Comparison of ENCODE assay signal across 8 cellular contexts in the genomic region with DNA sequence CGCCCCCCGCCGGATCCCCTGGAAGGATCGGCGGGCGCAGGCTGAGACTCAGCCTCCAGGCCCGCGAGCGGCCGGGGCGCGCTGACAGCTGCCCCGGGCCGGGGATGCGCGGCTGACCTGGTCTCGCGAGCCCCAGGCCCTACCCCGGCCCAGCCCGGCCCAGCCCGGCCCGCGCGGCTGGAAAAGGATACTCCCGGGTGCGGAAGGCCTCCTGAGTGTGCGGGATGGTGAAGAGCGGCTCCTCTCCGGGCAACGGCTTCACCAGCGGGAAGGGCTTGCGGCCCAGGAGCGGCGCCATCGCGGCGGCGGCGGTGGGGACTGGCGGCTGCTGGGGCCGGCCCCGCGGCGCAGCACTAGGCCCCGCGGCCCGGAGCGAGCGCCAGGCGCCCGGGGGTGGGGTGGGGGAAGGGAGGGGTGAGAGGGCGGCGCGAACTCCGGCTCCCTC. TPM values are rescaled to one million over a fixed set of nuclear protein-coding genes. Genes with fewer than 3 reads are reported as not detected.
DNase-seq lines count a peak whose midpoint lies in the region; ATAC-seq and TF ChIP-seq lines count a peak whose summit lies in the region.

No MANE protein-coding gene starts in this region.

- no peaks in the 10 kb centered on the region for H3K9me3 Mint-ChIP-seq in activated T-cell treated with anti-CD3 and anti-CD28 coated beads, Interleukin-2, amount 50 U/mL, for 4 hours
- no peaks in the 10 kb centered on the region for H3K9me3 Mint-ChIP-seq in activated T-cell treated with anti-CD3 and anti-CD28 coated beads, Interleukin-2, amount 50 U/mL, for 72 hours

- H3K14ac ChIP-seq in IMR-90 (replicated peaks; ENCODE audit: low read depth, low read length) = no peak overlapping the region

- H3K4me1 Mint-ChIP-seq in activated T-cell treated with anti-CD3 and anti-CD28 coated beads, Interleukin-2, amount 50 U/mL, for 4 hours (ENCODE audit: low read depth) = peaks cover 62% of the 10 kb centered on the region
- H3K4me1 Mint-ChIP-seq in activated T-cell treated with anti-CD3 and anti-CD28 coated beads, Interleukin-2, amount 50 U/mL, for 72 hours (ENCODE audit: low read depth) = peaks cover 60% of the 10 kb centered on the region

- H3K4me3 ChIP-seq in IMR-90 (ENCODE audit: insufficient read depth, low read depth, low read length) = peak overlapping the region; percentile 60
- peak overlapping the region; percentile 80 for H3K4me3 ChIP-seq in parathyroid adenoma (ENCODE audit: low read depth, low read length)

- H3K27ac Mint-ChIP-seq in activated T-cell treated with anti-CD3 and anti-CD28 coated beads, Interleukin-2, amount 50 U/mL, for 72 hours = no peak overlapping the region

- H3K4me1 ChIP-seq in IMR-90 (ENCODE audit: control insufficient read depth, insufficient read depth, low read length) (peaks cover 6% of the 10 kb centered on the region), parathyroid adenoma (peaks cover 10% of the 10 kb centered on the region)

- peaks cover 5% of the 10 kb centered on the region for H3K9me1 ChIP-seq in IMR-90 (ENCODE audit: insufficient read depth, low read length)

- H3K4ac ChIP-seq in IMR-90 (ENCODE audit: low read depth, low read length) = peak overlapping the region; percentile 79

- H3K27me3 ChIP-seq in IMR-90 (ENCODE audit: control insufficient read depth, insufficient read depth, low read length) = no peaks in the 10 kb centered on the region
- no peaks in the 10 kb centered on the region for H3K27me3 ChIP-seq in parathyroid adenoma (ENCODE audit: control insufficient read depth, insufficient read depth, low read length)

- in situ Hi-C loops in IMR-90 (cut with MboI; ENCODE audit: low sequenced_read_pairs) = no loop called here

- H4K91ac ChIP-seq in IMR-90 (ENCODE audit: insufficient read depth, low read depth, low read length) = peak overlapping the region; percentile 72; the same call in 1 of the 2 replicates

- H3K9me3 ChIP-seq in IMR-90 (ENCODE audit: control insufficient read depth, insufficient read depth, low read length) (no peaks in the 10 kb centered on the region), parathyroid adenoma (ENCODE audit: control insufficient read depth, low read length) (no peaks in the 10 kb centered on the region)

- POLR2A ChIA-PET in IMR-90 (lab: Charles Lee; ENCODE audit: unreplicated experiment) = no interaction called here

- H2BK5ac ChIP-seq in IMR-90 (ENCODE audit: low read depth, low read length, poor library complexity, severe bottlenecking) = peak overlapping the region; percentile 86

- CTCF ChIA-PET in IMR-90 (lab: Yijun Ruan, JAX) = interaction anchor here (0.7 kb wide), 1 partner anchor 195 kb away, joined by 3 read pairs; no protein-coding TSS in a partner anchor

- H3K4me3 Mint-ChIP-seq in activated T-cell treated with anti-CD3 and anti-CD28 coated beads, Interleukin-2, amount 50 U/mL, for 4 hours = peak overlapping the region; percentile 61
- peak overlapping the region; percentile 65 to 91 for H3K4me3 Mint-ChIP-seq in activated T-cell treated with anti-CD3 and anti-CD28 coated beads, Interleukin-2, amount 50 U/mL, for 72 hours

- H3K4me2 ChIP-seq in IMR-90 (ENCODE audit: low read depth, low read length) (no peak overlapping the region), parathyroid adenoma (ENCODE audit: low read length) (peak overlapping the region; percentile 83)

- peaks cover 22% of the 10 kb centered on the region for H3K36me3 Mint-ChIP-seq in activated T-cell treated with anti-CD3 and anti-CD28 coated beads, Interleukin-2, amount 50 U/mL, for 4 hours (ENCODE audit: insufficient read depth)
- H3K36me3 Mint-ChIP-seq in activated T-cell treated with anti-CD3 and anti-CD28 coated beads, Interleukin-2, amount 50 U/mL, for 72 hours (ENCODE audit: insufficient read depth in 2 of 2) = peaks cover 16 to 32% of the 10 kb centered on the region in 2 donors

- H3K23ac ChIP-seq in IMR-90 (ENCODE audit: low read depth, low read length) = no peak overlapping the region

- H2BK15ac ChIP-seq in IMR-90 (ENCODE audit: low read depth, low read length) = no peak overlapping the region

- TF ChIP-seq CTCF in IMR-90 (conservative IDR thresholded peaks at IDR 0.05; ENCODE audit: low read depth, low read length) = no peak
- no peak for TF ChIP-seq CTCF in parathyroid adenoma (IDR thresholded peaks at IDR 0.05)

- peak overlapping the region; percentile 20 to 61; a peak in 3 of 4 replicates for H4K8ac ChIP-seq in IMR-90 (ENCODE audit: low read depth in 2 of 2, low read length in 2 of 2)

- peak; percentile 37; the same call in 1 of the 2 replicates for TF ChIP-seq POLR2A in IMR-90 (IDR thresholded peaks at IDR 0.05; ENCODE audit: low read depth, low read length)

- H3K18ac ChIP-seq in IMR-90 (ENCODE audit: low read depth, low read length) = peak overlapping the region; percentile 55; the same call in 1 of the 2 replicates

- BruUV-seq in IMR-90 (replicated peaks; lab: Mats Ljungman, UMichigan) = no TSS peak

- H3K9ac ChIP-seq in IMR-90 (ENCODE audit: low read depth, low read length) (peak overlapping the region; percentile 99), parathyroid adenoma (peak overlapping the region; percentile 40)

- peaks cover 42% of the 10 kb centered on the region for H4K20me1 ChIP-seq in IMR-90 (ENCODE audit: insufficient read depth, low read length)

- no peak for TF ChIP-seq RAD21 in IMR-90 (IDR thresholded peaks at IDR 0.05; ENCODE audit: low read length)

- peak overlapping the region; percentile 77 for H4K5ac ChIP-seq in IMR-90 (ENCODE audit: low read depth, low read length)

- no peaks in the 10 kb centered on the region for H3K27me3 Mint-ChIP-seq in activated T-cell treated with anti-CD3 and anti-CD28 coated beads, Interleukin-2, amount 50 U/mL, for 4 hours (ENCODE audit: low read depth)
- no peaks in the 10 kb centered on the region for H3K27me3 Mint-ChIP-seq in activated T-cell treated with anti-CD3 and anti-CD28 coated beads, Interleukin-2, amount 50 U/mL, for 72 hours (ENCODE audit: low read depth)

- peak overlapping the region; percentile 8; the same call in 1 of the 2 replicates for H2AK5ac ChIP-seq in IMR-90 (ENCODE audit: low read depth, low read length)

- H3K36me3 ChIP-seq in IMR-90 (ENCODE audit: control insufficient read depth, insufficient read depth, low read length) (peaks cover 6% of the 10 kb centered on the region; the same call in 1 of the 2 replicates), parathyroid adenoma (ENCODE audit: control insufficient read depth, insufficient read depth, low read length) (no peaks in the 10 kb centered on the region)

- peak; percentile 57 to 58 for ATAC-seq in activated T-cell treated with anti-CD3 and anti-CD28 coated beads, Interleukin-2, amount 50 U/mL, for 4 hours
- peak; percentile 39 for ATAC-seq in GM21737 (IDR thresholded peaks at IDR 0.05; ENCODE audit: unreplicated experiment)
- peak; percentile 70 for ATAC-seq in IMR-90 (ENCODE audit: low read depth)
- peak; percentile 57 to 63 for ATAC-seq in activated T-cell treated with anti-CD3 and anti-CD28 coated beads, Interleukin-2, amount 50 U/mL, for 72 hours (replicated peaks in 1 of 2)
- peak; percentile 85 for ATAC-seq in Right ventricle myocardium superior (ENCODE audit: poor library complexity)

- H2BK120ac ChIP-seq in IMR-90 (ENCODE audit: low read depth, low read length) = no peak overlapping the region

- 3% methylated on average over 13 of the region's 55 CpGs; no CpG with 5 or more reads in 1 of the 2 experiments for WGBS in IMR-90 (ENCODE audit: extremely low coverage in 2 of 2, insufficient read length in 1 of 2), 2 experiments

- peaks cover 0 to 22% of the 10 kb centered on the region in 2 experiments; a peak in 2 of 4 replicates for H3K79me1 ChIP-seq in IMR-90 (ENCODE audit: low read depth in 1 of 2, low read length in 2 of 2)

- H2AFZ ChIP-seq in IMR-90 (replicated peaks; ENCODE audit: low read length, poor library complexity) (peak overlapping the region; percentile 98), parathyroid adenoma (peak overlapping the region; percentile 93)

- H3K79me2 ChIP-seq in parathyroid adenoma = peaks cover 22% of the 10 kb centered on the region

- H2BK20ac ChIP-seq in IMR-90 (ENCODE audit: low read depth, low read length) = no peak overlapping the region

- H2AK9ac ChIP-seq in IMR-90 (replicated peaks; ENCODE audit: low read depth, low read length, poor library complexity) = peak overlapping the region; percentile 94

- intact Hi-C loops in IMR-90 (cut with micrococcal nuclease) = loop anchor here (2.0 to 5.0 kb wide), 2 partner anchors 35 to 146 kb away; a partner anchor contains a TSS
- intact Hi-C loops in Right ventricle myocardium superior (cut with DNase I) = loop anchor here (5.0 kb wide), 1 partner anchor 36 kb away; a partner anchor contains a TSS

- dilution Hi-C loops in IMR-90 (cut with HindIII; ENCODE audit: low sequenced_read_pairs, unreplicated experiment) = no loop called here

- H3K56ac ChIP-seq in IMR-90 (ENCODE audit: extremely low read depth, insufficient read depth, low read length) = peak overlapping the region; percentile 77

- peak; percentile 9 for DNase-seq in activated T-cell treated with anti-CD3 and anti-CD28 coated beads, Interleukin-2, amount 50 U/mL, for 4 hours
- DNase-seq in activated T-cell treated with anti-CD3 and anti-CD28 coated beads, Interleukin-2, amount 50 U/mL, for 1 hour = no peak
- DNase-seq in IMR-90 = peak; percentile 20
- DNase-seq in activated T-cell treated with anti-CD3 and anti-CD28 coated beads, Interleukin-2, amount 50 U/mL, for 72 hours = peak in 1 of 2 donors; percentile 67
- DNase-seq in Right ventricle myocardium superior = no peak
- no peak for DNase-seq in HK-2 (ENCODE audit: unreplicated experiment)

- peak overlapping the region; percentile 98 for H3K27ac ChIP-seq in IMR-90 (ENCODE audit: insufficient read depth, low read length)
- H3K27ac ChIP-seq in parathyroid adenoma = peak overlapping the region; percentile 90

RNA-seq across cellular contexts. Expression of a gene that starts 0.4 kb away (rescaled TPM):
- total RNA-seq in activated T-cell treated with anti-CD3 and anti-CD28 coated beads, Interleukin-2, amount 50 U/mL, for 4 hours = 10 to 100 TPM; 86.5 to 93.5 (median 93.3) TPM
- 45.0 and 60.8 TPM in 2 replicates for total RNA-seq in IMR-90 (2012; rRNA removed)
- 16.8 and 20.2 TPM in 2 replicates for polyA plus RNA-seq in IMR-90 (2012; rRNA removed)
- 4.8 and 7.6 TPM in 2 replicates for polyA plus RNA-seq in IMR-90 (2012; cell fraction: cytosol; rRNA removed)
- 5.5 and 17.3 TPM in 2 replicates for polyA plus RNA-seq in IMR-90 (2012; cell fraction: nucleus; rRNA removed; ENCODE audit: low replicate concordance)
- 100 to 1,000 TPM in 1 of 2 donors, 10 to 100 TPM in 1; 94.5 to 105 TPM for total RNA-seq in activated T-cell treated with anti-CD3 and anti-CD28 coated beads, Interleukin-2, amount 50 U/mL, for 72 hours
- 36.8 TPM for total RNA-seq in Right ventricle myocardium superior

RNA-seq across cellular contexts. Expression of a gene that starts 35.8 kb away (rescaled TPM):
- 10 to 100 TPM; 74.8 to 76.3 (median 74.9) TPM for total RNA-seq in activated T-cell treated with anti-CD3 and anti-CD28 coated beads, Interleukin-2, amount 50 U/mL, for 4 hours
- total RNA-seq in IMR-90 (2012; rRNA removed) (6.1 and 7.2 TPM in 2 replicates), Right ventricle myocardium superior (76.2 TPM)
- 51.3 and 62.6 TPM in 2 replicates for polyA plus RNA-seq in IMR-90 (2012; rRNA removed)
- 50.6 and 52.7 TPM in 2 replicates for polyA plus RNA-seq in IMR-90 (2012; cell fraction: cytosol; rRNA removed)
- polyA plus RNA-seq in IMR-90 (2012; cell fraction: nucleus; rRNA removed; ENCODE audit: low replicate concordance) = 29.2 and 33.8 TPM in 2 replicates
- total RNA-seq in activated T-cell treated with anti-CD3 and anti-CD28 coated beads, Interleukin-2, amount 50 U/mL, for 72 hours = 10 to 100 TPM; 64.7 to 71.6 TPM

RNA-seq across cellular contexts. Expression of a gene that starts 56.7 kb away (rescaled TPM):
- total RNA-seq in activated T-cell treated with anti-CD3 and anti-CD28 coated beads, Interleukin-2, amount 50 U/mL, for 4 hours = 10 to 100 TPM; 34.0 to 42.6 (median 42.1) TPM
- 81.7 and 94.1 TPM in 2 replicates for total RNA-seq in IMR-90 (2012; rRNA removed)
- 61.8 and 72.6 TPM in 2 replicates for polyA plus RNA-seq in IMR-90 (2012; rRNA removed)
- polyA plus RNA-seq in IMR-90 (2012; cell fraction: cytosol; rRNA removed) = 22.3 and 54.6 TPM in 2 replicates
- 42.5 and 66.2 TPM in 2 replicates for polyA plus RNA-seq in IMR-90 (2012; cell fraction: nucleus; rRNA removed; ENCODE audit: low replicate concordance)
- total RNA-seq in activated T-cell treated with anti-CD3 and anti-CD28 coated beads, Interleukin-2, amount 50 U/mL, for 72 hours = 10 to 100 TPM; 27.7 to 29.6 TPM
- total RNA-seq in Right ventricle myocardium superior = 10.6 TPM

Comparison
In these comparisons a context has a peak if more than half of its experiments do, and no peak if none do; other contexts are left out.
1. DNase-seq: peak in activated T-cell treated with anti-CD3 and anti-CD28 coated beads, Interleukin-2, amount 50 U/mL, for 4 hours (single experiment) and IMR-90 (single experiment); none in activated T-cell treated with anti-CD3 and anti-CD28 coated beads, Interleukin-2, amount 50 U/mL, for 1 hour (single experiment), Right ventricle myocardium superior (single experiment) and HK-2 (single experiment).
2. Peak in every context shown above with its lines, with median percentiles within 50 percentile points of each other: ATAC-seq.